Comparison of ENCODE assay signal across 22 cellular contexts in the genomic region with DNA sequence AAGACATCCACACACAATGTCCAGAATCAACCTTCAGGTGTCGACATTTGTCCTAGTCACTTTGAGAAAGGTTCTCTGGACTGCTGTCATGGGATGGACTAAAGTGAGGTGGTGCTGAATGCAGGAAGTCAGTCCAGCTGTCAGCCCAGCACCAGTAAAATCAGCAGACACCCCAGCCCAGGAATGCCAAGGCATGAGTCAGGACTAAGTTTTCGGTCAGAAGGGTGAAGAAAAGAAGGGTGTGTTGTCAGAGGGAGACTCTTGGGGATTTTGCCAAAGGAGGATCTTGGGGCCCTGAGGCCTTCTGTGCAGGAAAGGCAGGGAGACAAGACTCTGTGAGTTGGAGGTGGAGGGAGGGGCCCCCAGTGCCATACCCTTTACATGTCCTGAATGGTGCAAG.
DNase-seq lines count a peak whose midpoint lies in the region; ATAC-seq and TF ChIP-seq lines count a peak whose summit lies in the region.
"Had no signal": no experiment of that assay in that cellular context is flagged by ENCODE, and none has a peak within 500 bp of the region (broad histone marks: within the 10 kb centered on the region; RNA-seq: fewer than 3 reads in every experiment).

No MANE protein-coding gene starts in this region.

- WGBS in thyroid gland, 2 donors, result 85 to 91% methylated on average over 2 of the region's 2 CpGs
- 86 to 89% methylated on average over 2 of the region's 2 CpGs for WGBS in aorta, 2 donors

- H3K9me3 ChIP-seq in thyroid gland (no peaks in the 10 kb centered on the region), aorta (ENCODE audit: control insufficient read depth, low read length) (no peaks in the 10 kb centered on the region)
- H3K9me3 ChIP-seq: BLaER1 treated with 17β-estradiol and CSF1 and Interleukin-3, amounts not matched to agents 10 nM and 100 nM; Peyer's patch; prostate gland had no signal

- no peak overlapping the region for H3K4me3 ChIP-seq in thyroid gland (replicated peaks in 1 of 3)
- H3K4me3 ChIP-seq in aorta (ENCODE audit: low read length in 2 of 2), result no peak overlapping the region
- H3K4me3 ChIP-seq: BLaER1 treated with 17β-estradiol and CSF1 and Interleukin-3, amounts not matched to agents 10 nM and 100 nM; hepatocyte; Peyer's patch; prostate gland; skin epidermis had no signal

- H3K27ac ChIP-seq in thyroid gland (peak overlapping the region in 2 of 3 donors; percentile 22 to 29), aorta (ENCODE audit: low read depth in 1 of 2, low read length in 2 of 2) (no peak overlapping the region)
- H3K27ac ChIP-seq: BLaER1 treated with 17β-estradiol and CSF1 and Interleukin-3, amounts not matched to agents 10 nM and 100 nM; hepatocyte; Peyer's patch; prostate gland; skin epidermis had no signal

- peak; percentile 78 for ATAC-seq in esophagus mucosa
- no peak for ATAC-seq in aorta (ENCODE audit: low FRiP score)
- ATAC-seq: activated CD4-positive, alpha-beta T cell treated with anti-CD3 and anti-CD28 coated beads for 36 hours; activated CD8-positive, alpha-beta memory T cell treated with anti-CD3 and anti-CD28 coated beads, Interleukin-2, amount 10 ng/mL, durations not matched to agents 7 days and 5 days; SK-N-SH treated with all-trans-retinoic acid at 6 μM for 48 hours had no signal

- H3K4me1 ChIP-seq in thyroid gland (peaks cover 50 to 51% of the 10 kb centered on the region in 2 donors), aorta (ENCODE audit: control insufficient read depth in 1 of 2, insufficient read depth in 2 of 2, low read length in 2 of 2) (no peaks in the 10 kb centered on the region)
- H3K4me1 ChIP-seq: BLaER1 treated with 17β-estradiol and CSF1 and Interleukin-3, amounts not matched to agents 10 nM and 100 nM; Peyer's patch; prostate gland had no signal

- no peak for TF ChIP-seq CTCF in thyroid gland (IDR thresholded peaks at IDR 0.05)

- H3K27me3 ChIP-seq in thyroid gland (no peaks in the 10 kb centered on the region), aorta (ENCODE audit: control insufficient read depth in 1 of 2, insufficient read depth in 2 of 2, low read length in 1 of 2) (no peaks in the 10 kb centered on the region)
- H3K27me3 ChIP-seq: BLaER1 treated with 17β-estradiol and CSF1 and Interleukin-3, amounts not matched to agents 10 nM and 100 nM; hepatocyte; Peyer's patch had no signal

- TF ChIP-seq POLR2A in thyroid gland (IDR thresholded peaks at IDR 0.05), result no peak

- H3K36me3 ChIP-seq in thyroid gland (no peaks in the 10 kb centered on the region), aorta (ENCODE audit: control insufficient read depth in 1 of 2, insufficient read depth in 2 of 2, low read length in 1 of 2) (no peaks in the 10 kb centered on the region)
- H3K36me3 ChIP-seq: BLaER1 treated with 17β-estradiol and CSF1 and Interleukin-3, amounts not matched to agents 10 nM and 100 nM; Peyer's patch; prostate gland had no signal

- DNase-seq in GM04503 (ENCODE audit: low read depth), result peak; percentile 55
- peak; percentile 78 for DNase-seq in M059J (ENCODE audit: low read depth)
- DNase-seq in thyroid gland, result no peak
- no peak for DNase-seq in aorta
- DNase-seq in NCI-H2196 treated with DMSO at 0.1 percent for 48 hours (lab: John Stamatoyannopoulos, UW; ENCODE audit: unreplicated experiment), result no peak
- DNase-seq in NCI-H1105 (lab: John Stamatoyannopoulos, UW), result no peak
- DNase-seq: activated CD4-positive, alpha-beta T cell treated with anti-CD3 and anti-CD28 coated beads for 36 hours; activated CD8-positive, alpha-beta memory T cell treated with anti-CD3 and anti-CD28 coated beads, Interleukin-2, amount 10 ng/mL, durations not matched to agents 7 days and 5 days; DMS 273 treated with DMSO at 0.1 percent for 48 hours; effector CD4-positive, alpha-beta T cell; kidney glomerular epithelial cell; NCI-H146; NCI-H774; nephron progenitor cell; Peyer's patch; stimulated activated CD4-positive, alpha-beta T cell treated with anti-CD3 and anti-CD28 coated beads, Interleukin-4, amount 100 ng/mL, for 1 hour had no signal

- intact Hi-C loops in thyroid gland (cut with DNase I) (no loop called here), aorta (cut with DNase I) (no loop called here)

Comparison
In these comparisons a context has a peak if more than half of its experiments do, and no peak if none do; other contexts are left out.
1. DNase-seq: peak in GM04503 (single experiment) and M059J (single experiment); none in thyroid gland (0 of 2), aorta (0 of 2), NCI-H2196 treated with DMSO at 0.1 percent for 48 hours (single experiment) and NCI-H1105 (single experiment).
2. H3K27ac ChIP-seq: peak in thyroid gland (2 of 3); none in aorta (0 of 2).